ENCODE assay signal across 8 cellular contexts in genomic region chr2:127081826-127082633, GRCh38. TPM values are rescaled to one million over a fixed set of nuclear protein-coding genes. Genes with fewer than 3 reads are reported as not detected.
DNase-seq lines count a peak whose midpoint lies in the region; ATAC-seq lines count a peak whose summit lies in the region.

No MANE protein-coding gene starts in this region.

- H3K4me1 Mint-ChIP-seq in naive thymus-derived CD4-positive, alpha-beta T cell, result peaks cover 65 to 95% (median 83%) of the 10 kb centered on the region in 7 donors

- H3K9ac ChIP-seq in adipocyte (ENCODE audit: low read length), result peak overlapping the region; percentile 80

- no peaks in the 10 kb centered on the region for H3K9me3 ChIP-seq in adipocyte (ENCODE audit: control insufficient read depth, low read length)
- no peaks in the 10 kb centered on the region for H3K9me3 ChIP-seq in naive thymus-derived CD4-positive, alpha-beta T cell (ENCODE audit: control insufficient read depth in 2 of 3, low read length in 3 of 3)

- H3K27ac Mint-ChIP-seq in naive thymus-derived CD4-positive, alpha-beta T cell, result peak overlapping the region; percentile 94 to 99 (median 98)

- no peaks in the 10 kb centered on the region for H3K36me3 ChIP-seq in adipocyte (ENCODE audit: control insufficient read depth, insufficient read depth, low read length, severe bottlenecking)
- peaks cover 0 to 1% (median 0%) of the 10 kb centered on the region in 3 experiments for H3K36me3 ChIP-seq in naive thymus-derived CD4-positive, alpha-beta T cell (ENCODE audit: control insufficient read depth in 2 of 3, insufficient read depth in 3 of 3, low read length in 3 of 3)

- peak overlapping the region; percentile 89 for H3K27ac ChIP-seq in naive thymus-derived CD4-positive, alpha-beta T cell (ENCODE audit: low read depth, low read length)

- H3K36me3 Mint-ChIP-seq in naive thymus-derived CD4-positive, alpha-beta T cell, result peaks cover 0 to 12% (median 0%) of the 10 kb centered on the region in 5 donors

- intact Hi-C loops in naive thymus-derived CD4-positive, alpha-beta T cell (cut with micrococcal nuclease), result loop anchor here (1.0 to 10.0 kb wide), 16 partner anchors 14 to 946 kb away; partner anchors contain the start of genes BIN1 (in 2 of the 2), ERCC3 (in 2 of the 2), GYPC (in 2 of the 2) and IWS1 (in 2 of the 2)

- peak overlapping the region; percentile 18 for H3K4me3 ChIP-seq in adipocyte (ENCODE audit: low read length)
- peak overlapping the region; percentile 99 for H3K4me3 ChIP-seq in naive thymus-derived CD4-positive, alpha-beta T cell (ENCODE audit: low read length)

- peak overlapping the region; percentile 89 to 97 (median 94) for H3K4me3 Mint-ChIP-seq in naive thymus-derived CD4-positive, alpha-beta T cell

- CTCF ChIA-PET in naive thymus-derived CD4-positive, alpha-beta T cell (lab: Charles Lee), result no interaction called here

- no peaks in the 10 kb centered on the region for H3K27me3 Mint-ChIP-seq in naive thymus-derived CD4-positive, alpha-beta T cell

- H3K9me3 Mint-ChIP-seq in naive thymus-derived CD4-positive, alpha-beta T cell, result no peaks in the 10 kb centered on the region

- POLR2A ChIA-PET in naive thymus-derived CD4-positive, alpha-beta T cell (lab: Charles Lee), result interaction anchor here (0.7 to 4.2 kb wide), 8 partner anchors 10 to 620 kb away, joined by 3 to 21 read pairs (median 6); partner anchors contain the start of genes BIN1, ERCC3, IWS1 and SFT2D3

- H3K4me1 ChIP-seq in adipocyte (ENCODE audit: control insufficient read depth, insufficient read depth, low read length), result peaks cover 83% of the 10 kb centered on the region
- peaks cover 78 to 80% of the 10 kb centered on the region in 2 donors for H3K4me1 ChIP-seq in naive thymus-derived CD4-positive, alpha-beta T cell (ENCODE audit: control insufficient read depth in 2 of 2, insufficient read depth in 2 of 2, low read length in 2 of 2)

- DNase-seq in CMK (ENCODE audit: low read depth) (peak; percentile 59), T follicular helper cell (ENCODE audit: low read depth) (peak; percentile 61), adipocyte (ENCODE audit: low read depth) (no peak), NCI-H1694 (lab: John Stamatoyannopoulos, UW) (no peak), left lobe of liver (ENCODE audit: low spot score) (no peak)
- DNase-seq in naive thymus-derived CD4-positive, alpha-beta T cell, result peak; percentile 64 to 87 (median 83)
- peak; percentile 81 for DNase-seq in stimulated activated naive CD8-positive, alpha-beta T cell treated with anti-CD3 and anti-CD28 coated beads, Interleukin-15, Interleukin-2, amounts not matched to agents 100 U/mL and 50 U/mL, for 24 hours

- ATAC-seq in GM21619 (IDR thresholded peaks at IDR 0.05; ENCODE audit: unreplicated experiment) (peak; percentile 49), left lobe of liver (no peak)
- peak; percentile 83 for ATAC-seq in naive thymus-derived CD4-positive, alpha-beta T cell
- peak; percentile 47 for ATAC-seq in stimulated activated naive CD8-positive, alpha-beta T cell treated with anti-CD3 and anti-CD28 coated beads, Interleukin-15, Interleukin-2, amounts not matched to agents 100 U/mL and 50 U/mL, for 24 hours

- no peaks in the 10 kb centered on the region for H3K27me3 ChIP-seq in adipocyte (replicated peaks; ENCODE audit: control insufficient read depth, insufficient read depth, low read length)
- H3K27me3 ChIP-seq in naive thymus-derived CD4-positive, alpha-beta T cell (ENCODE audit: control insufficient read depth in 2 of 2, insufficient read depth in 2 of 2, low read length in 2 of 2), result no peaks in the 10 kb centered on the region

RNA-seq across cellular contexts. Expression of gene BIN1, which starts 24.9 kb away (rescaled TPM):
- 100 to 1,000 TPM; 103 to 120 (median 109) TPM for total RNA-seq in naive thymus-derived CD4-positive, alpha-beta T cell
- 100 to 1,000 TPM; 158 to 161 TPM for polyA plus RNA-seq in naive thymus-derived CD4-positive, alpha-beta T cell
- total RNA-seq in left lobe of liver, result 28.6 TPM

Comparison
In these comparisons a context has a peak if more than half of its experiments do, and no peak if none do; other contexts are left out.
1. DNase-seq: peak in CMK (single experiment), T follicular helper cell (single experiment), naive thymus-derived CD4-positive, alpha-beta T cell (9 of 9) and stimulated activated naive CD8-positive, alpha-beta T cell treated with anti-CD3 and anti-CD28 coated beads, Interleukin-15, Interleukin-2, amounts not matched to agents 100 U/mL and 50 U/mL, for 24 hours (single experiment); none in adipocyte (single experiment), NCI-H1694 (single experiment) and left lobe of liver (single experiment).